ENCODE assay signal across 9 cellular contexts in the genomic region with DNA sequence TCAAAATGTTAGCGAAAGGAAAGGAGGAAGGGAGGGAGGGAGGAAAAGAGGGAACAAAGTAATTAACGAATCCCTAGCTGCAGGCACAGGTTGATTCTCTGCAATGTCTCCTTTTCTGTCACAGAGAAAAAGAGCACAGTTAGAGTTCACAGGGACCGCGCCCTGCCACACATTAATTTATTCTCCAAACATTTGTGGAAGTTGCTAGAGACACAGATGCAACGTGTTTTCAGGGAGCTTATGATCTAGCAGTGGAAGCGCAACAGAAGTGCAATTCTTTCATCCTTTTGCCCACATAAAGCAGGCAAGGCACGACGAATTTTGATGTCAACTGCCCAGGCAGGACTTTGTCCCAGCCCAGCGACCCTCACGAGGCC.
A peak's percentile ranks its signal among the peaks of the same experiment; 100 is the strongest.
DNase-seq lines count a peak whose midpoint lies in the region; ATAC-seq and FAIRE-seq lines count a peak whose summit lies in the region.
"Had no signal": no experiment of that assay in that cellular context is flagged by ENCODE, and none has a peak within 500 bp of the region (broad histone marks: within the 10 kb centered on the region; RNA-seq: fewer than 3 reads in every experiment).

No MANE protein-coding gene starts in this region.

- intact Hi-C loops in naive thymus-derived CD4-positive, alpha-beta T cell (cut with micrococcal nuclease) = loop anchor here (1.0 to 10.0 kb wide), 4 partner anchors 50 to 922 kb away; partner anchors contain the start of genes KIF5B (in 1 of the 2), MAP3K8 (in 1 of the 2) and ZEB1 (in 1 of the 2)

- no peaks in the 10 kb centered on the region for H3K27me3 Mint-ChIP-seq in naive thymus-derived CD4-positive, alpha-beta T cell

- ATAC-seq in naive thymus-derived CD4-positive, alpha-beta T cell = no peak
- ATAC-seq in GM18867 (IDR thresholded peaks at IDR 0.05; ENCODE audit: unreplicated experiment) = no peak
- no peak for ATAC-seq in HG03108 (IDR thresholded peaks at IDR 0.05; ENCODE audit: unreplicated experiment)

- POLR2A ChIA-PET in naive thymus-derived CD4-positive, alpha-beta T cell (lab: Charles Lee) = interaction anchor here (0.6 to 1.4 kb wide), 5 partner anchors 9 to 349 kb away, joined by 3 to 4 read pairs (median 3); no protein-coding TSS in a partner anchor

- H3K9me3 ChIP-seq in naive thymus-derived CD4-positive, alpha-beta T cell (ENCODE audit: control insufficient read depth in 2 of 3, low read length in 3 of 3) = no peaks in the 10 kb centered on the region

- H3K4me3 Mint-ChIP-seq in naive thymus-derived CD4-positive, alpha-beta T cell = peak overlapping the region; percentile 71 to 86 (median 82)

- peaks cover 0 to 2% (median 0%) of the 10 kb centered on the region in 5 donors for H3K36me3 Mint-ChIP-seq in naive thymus-derived CD4-positive, alpha-beta T cell

- peak overlapping the region; percentile 60 for H2AFZ ChIP-seq in ACC112 (ENCODE audit: low read length, unreplicated experiment)

- no peaks in the 10 kb centered on the region for H3K36me3 ChIP-seq in ACC112 (ENCODE audit: insufficient read depth, low read length)
- no peaks in the 10 kb centered on the region for H3K36me3 ChIP-seq in naive thymus-derived CD4-positive, alpha-beta T cell (ENCODE audit: control insufficient read depth in 2 of 3, insufficient read depth in 3 of 3, low read length in 3 of 3)

- no peaks in the 10 kb centered on the region for H3K27me3 ChIP-seq in ACC112 (ENCODE audit: insufficient read depth, low read length)
- no peaks in the 10 kb centered on the region for H3K27me3 ChIP-seq in naive thymus-derived CD4-positive, alpha-beta T cell (ENCODE audit: control insufficient read depth in 2 of 2, insufficient read depth in 2 of 2, low read length in 2 of 2)

- peaks cover 26% of the 10 kb centered on the region for H3K4me1 ChIP-seq in ACC112 (ENCODE audit: control insufficient read depth, insufficient read depth, low read length, unreplicated experiment)
- H3K4me1 ChIP-seq in naive thymus-derived CD4-positive, alpha-beta T cell (ENCODE audit: control insufficient read depth in 2 of 2, insufficient read depth in 2 of 2, low read length in 2 of 2) = peaks cover 0 to 33% of the 10 kb centered on the region in 2 donors

- peak overlapping the region; percentile 9 to 90 (median 87) for H3K27ac Mint-ChIP-seq in naive thymus-derived CD4-positive, alpha-beta T cell

- FAIRE-seq in HTR-8/SVneo (lab: Jason Lieb, UNC) = peak; percentile 44

- DNase-seq in HTR-8/SVneo (ENCODE audit: insufficient read length, low spot score) = no peak
- DNase-seq in cerebellum (ENCODE audit: low spot score) = peak; percentile 3
- peak in 2 of 9 donors; percentile 6 to 7 for DNase-seq in naive thymus-derived CD4-positive, alpha-beta T cell
- no peak for DNase-seq in CD1c-positive myeloid dendritic cell (ENCODE audit: extremely low spot score)
- DNase-seq in activated CD4-positive, alpha-beta T cell treated with anti-CD3 and anti-CD28 coated beads, Interleukin-2, amount 50 U/mL, for 48 hours = no peak

- no peaks in the 10 kb centered on the region for H3K79me2 ChIP-seq in ACC112 (ENCODE audit: control insufficient read depth, insufficient read depth, low read length, unreplicated experiment)

- CTCF ChIA-PET in naive thymus-derived CD4-positive, alpha-beta T cell (lab: Charles Lee) = no interaction called here

- peak overlapping the region; percentile 76 for H3K4me3 ChIP-seq in ACC112 (ENCODE audit: low read depth, low read length)
- H3K4me3 ChIP-seq in naive thymus-derived CD4-positive, alpha-beta T cell (ENCODE audit: low read length) = peak overlapping the region; percentile 66
- H3K4me3 ChIP-seq: SK-N-MC had no signal

- H3K9me3 Mint-ChIP-seq in naive thymus-derived CD4-positive, alpha-beta T cell = peaks cover 0 to 4% (median 0%) of the 10 kb centered on the region in 11 donors

- H3K4me1 Mint-ChIP-seq in naive thymus-derived CD4-positive, alpha-beta T cell = peaks cover 18 to 68% (median 44%) of the 10 kb centered on the region in 7 donors

- H3K27ac ChIP-seq in ACC112 (ENCODE audit: low read depth, low read length) = no peak overlapping the region
- peak overlapping the region; percentile 80 for H3K27ac ChIP-seq in naive thymus-derived CD4-positive, alpha-beta T cell (ENCODE audit: low read depth, low read length)
- H3K27ac ChIP-seq: SK-N-MC had no signal
